In genomic region chr4:116516711-116517110, GRCh38 we compare ENCODE assay signal across 34 cellular contexts.
"Had no signal": no experiment of that assay in that cellular context is flagged by ENCODE, and none has a peak within 500 bp of the region (broad histone marks: within the 10 kb centered on the region; RNA-seq: fewer than 3 reads in every experiment).

No MANE protein-coding gene starts in this region.

- H3K27me3 ChIP-seq: MG63 had no signal

- DNase-seq: Karpas-422, Kasumi-1, MG63, MM.1S, MV-4-11, NCI-H1048, NCI-H1092, NCI-H1092 treated with DMSO at 0.1 percent for 48 hours, NCI-H1105, NCI-H1105 treated with DMSO at 0.1 percent for 48 hours, NCI-H1417, NCI-H1417 treated with DMSO at 0.1 percent for 48 hours, NCI-H1436, NCI-H1436 treated with DMSO at 0.1 percent for 48 hours, NCI-H146, NCI-H1694, NCI-H1694 treated with DMSO at 0.1 percent for 48 hours, NCI-H187, NCI-H187 treated with DMSO at 0.1 percent for 48 hours, NCI-H1930, NCI-H2029, NCI-H2029 treated with DMSO at 0.1 percent for 48 hours, NCI-H2081, NCI-H2081 treated with DMSO at 0.1 percent for 48 hours, NCI-H2107, NCI-H2171, NCI-H2171 treated with DMSO at 0.1 percent for 48 hours, NCI-H2227 treated with DMSO at 0.1 percent for 48 hours, NCI-H226, NCI-H345, NCI-H446, NCI-H446 treated with DMSO at 0.1 percent for 48 hours, NCI-H510A, NCI-H510A treated with DMSO at 0.1 percent for 48 hours had no signal

- H3K36me3 ChIP-seq: MG63 had no signal

- H3K4me3 ChIP-seq: MG63 had no signal

- H3K9me3 ChIP-seq: MG63 had no signal
